Comparison of ENCODE assay signal across 1 cellular context in genomic region chr6:169853196-169854082, GRCh38.
A peak's percentile ranks its signal among the peaks of the same experiment; 100 is the strongest.
TF ChIP-seq lines count a peak whose summit lies in the region.

No MANE protein-coding gene starts in this region.

TF ChIP-seq in HCT116, 20 proteins besides CTCF, POLR2A, EP300 and RAD21 (continued from another document):
- TF ChIP-seq REST (IDR thresholded peaks at IDR 0.05; ENCODE audit: low read depth) = no peak
- 0 out of 2 replicates have a peak, but pooled peaks have one; percentile 4 for TF ChIP-seq JUND (IDR thresholded peaks at IDR 0.05)
- no peak for TF ChIP-seq EGR1 (IDR thresholded peaks at IDR 0.05; ENCODE audit: low read depth)
- TF ChIP-seq EZH2phosphoT487 (IDR thresholded peaks at IDR 0.05; ENCODE audit: borderline replicate concordance) = no peak
TF ChIP-seq in HCT116: peak in this region for 1.
